ENCODE assay signal across 19 cellular contexts in the genomic region with DNA sequence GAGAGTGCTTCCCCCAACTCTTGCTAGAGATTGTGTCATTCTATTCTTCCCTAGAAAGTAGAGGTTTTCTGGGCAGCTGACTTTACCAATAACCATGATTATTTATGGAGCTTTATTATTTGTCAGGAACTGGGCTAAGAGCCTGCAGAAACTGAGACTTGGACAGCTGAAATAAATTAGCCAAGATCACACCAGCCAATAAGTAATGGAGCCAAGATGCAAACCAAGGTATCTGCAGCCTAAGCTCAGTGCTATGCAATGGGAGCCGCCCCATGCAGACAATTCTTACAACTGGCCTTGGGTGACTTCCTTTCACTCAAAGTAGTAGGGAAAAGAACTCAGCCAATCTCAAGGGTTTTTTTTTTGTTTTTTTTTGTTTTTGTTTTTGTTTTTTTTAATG.
DNase-seq lines count a peak whose midpoint lies in the region; ATAC-seq and TF ChIP-seq lines count a peak whose summit lies in the region.
"Had no signal": no experiment of that assay in that cellular context is flagged by ENCODE, and none has a peak within 500 bp of the region (broad histone marks: within the 10 kb centered on the region; RNA-seq: fewer than 3 reads in every experiment).

No MANE protein-coding gene starts in this region.

- DNase-seq in AG09319 (ENCODE audit: extremely low read depth, low read depth), result peak; percentile 88
- DNase-seq in LHCN-M2 (ENCODE audit: low read depth), result peak; percentile 56
- peak; percentile 28 for DNase-seq in epidermal melanocyte (ENCODE audit: insufficient read length, low spot score)
- no peak for DNase-seq in NCI-H2029 (lab: John Stamatoyannopoulos, UW)
- DNase-seq in NCI-H82 (lab: John Stamatoyannopoulos, UW), result no peak
- DNase-seq in DMS79 treated with DMSO at 0.1 percent for 48 hours (lab: John Stamatoyannopoulos, UW), result no peak
- DNase-seq: ACHN; activated CD4-positive, alpha-beta T cell treated with anti-CD3 and anti-CD28 coated beads, Interleukin-2, amount 10 ng/mL, durations not matched to agents 24 days and 14 days; activated naive CD4-positive, alpha-beta T cell treated with Interleukin-2 at 50 U/mL for 16 hours; COR-L47; H9; lower lobe of right lung; naive thymus-derived CD8-positive, alpha-beta T cell; NCI-H2081; NCI-H524 treated with DMSO at 0.1 percent for 48 hours; stimulated activated CD4-positive, alpha-beta T cell treated with anti-CD3 and anti-CD28 coated beads, Interleukin-15, amount 100 ng/mL, for 24 hours had no signal

- H3K9me3 Mint-ChIP-seq in nephron, result no peaks in the 10 kb centered on the region
- H3K9me3 Mint-ChIP-seq: activated CD4-positive, alpha-beta T cell treated with anti-CD3 and anti-CD28 coated beads, Interleukin-2, amount 10 ng/mL, durations not matched to agents 24 days and 14 days; H9; stimulated activated naive CD8-positive, alpha-beta T cell treated with anti-CD3 and anti-CD28 coated beads, Interleukin-15, Interleukin-2, amounts not matched to agents 100 ng/mL and 50 ng/mL, for 24 hours had no signal

- H3K27ac Mint-ChIP-seq in nephron, result peak overlapping the region; percentile 85 to 94 (median 91)
- H3K27ac Mint-ChIP-seq: activated CD4-positive, alpha-beta T cell treated with anti-CD3 and anti-CD28 coated beads, Interleukin-2, amount 10 ng/mL, durations not matched to agents 24 days and 14 days; H9; naive thymus-derived CD8-positive, alpha-beta T cell; stimulated activated naive CD8-positive, alpha-beta T cell treated with anti-CD3 and anti-CD28 coated beads, Interleukin-15, Interleukin-2, amounts not matched to agents 100 ng/mL and 50 ng/mL, for 24 hours had no signal

- peaks cover 62% of the 10 kb centered on the region for H3K4me1 Mint-ChIP-seq in nephron
- H3K4me1 Mint-ChIP-seq: activated CD4-positive, alpha-beta T cell treated with anti-CD3 and anti-CD28 coated beads, Interleukin-2, amount 10 ng/mL, durations not matched to agents 24 days and 14 days; naive thymus-derived CD8-positive, alpha-beta T cell had no signal

- peaks cover 6% of the 10 kb centered on the region for H3K36me3 Mint-ChIP-seq in nephron (ENCODE audit: low read depth)
- H3K36me3 Mint-ChIP-seq: naive thymus-derived CD8-positive, alpha-beta T cell had no signal

- ATAC-seq in HG02884 (IDR thresholded peaks at IDR 0.05; ENCODE audit: unreplicated experiment), result no peak
- ATAC-seq: lower lobe of right lung; naive thymus-derived CD8-positive, alpha-beta T cell had no signal

- no peaks in the 10 kb centered on the region for H3K27me3 Mint-ChIP-seq in nephron (ENCODE audit: low read depth)
- H3K27me3 Mint-ChIP-seq: activated CD4-positive, alpha-beta T cell treated with anti-CD3 and anti-CD28 coated beads, Interleukin-2, amount 10 ng/mL, durations not matched to agents 24 days and 14 days; stimulated activated naive CD8-positive, alpha-beta T cell treated with anti-CD3 and anti-CD28 coated beads, Interleukin-15, Interleukin-2, amounts not matched to agents 100 ng/mL and 50 ng/mL, for 24 hours had no signal

- no peak for TF ChIP-seq CTCF in AG09319 (IDR thresholded peaks at IDR 0.05; ENCODE audit: low read depth, low read length)
- TF ChIP-seq CTCF in nephron (IDR thresholded peaks at IDR 0.05; ENCODE audit: unreplicated experiment in 3 of 3), result no peak

- peak overlapping the region; percentile 13 to 57 (median 27) for H3K4me3 Mint-ChIP-seq in nephron
- H3K4me3 Mint-ChIP-seq: activated CD4-positive, alpha-beta T cell treated with anti-CD3 and anti-CD28 coated beads, Interleukin-2, amount 10 ng/mL, durations not matched to agents 24 days and 14 days; H9; naive thymus-derived CD8-positive, alpha-beta T cell; stimulated activated naive CD8-positive, alpha-beta T cell treated with anti-CD3 and anti-CD28 coated beads, Interleukin-15, Interleukin-2, amounts not matched to agents 100 ng/mL and 50 ng/mL, for 24 hours had no signal

Comparison
In these comparisons a context has a peak if more than half of its experiments do, and no peak if none do; other contexts are left out.
1. DNase-seq: peak in AG09319 (single experiment), LHCN-M2 (single experiment) and epidermal melanocyte (single experiment); none in NCI-H2029 (single experiment), NCI-H82 (single experiment) and DMS79 treated with DMSO at 0.1 percent for 48 hours (single experiment).